ENCODE assay signal across 15 cellular contexts in the genomic region with DNA sequence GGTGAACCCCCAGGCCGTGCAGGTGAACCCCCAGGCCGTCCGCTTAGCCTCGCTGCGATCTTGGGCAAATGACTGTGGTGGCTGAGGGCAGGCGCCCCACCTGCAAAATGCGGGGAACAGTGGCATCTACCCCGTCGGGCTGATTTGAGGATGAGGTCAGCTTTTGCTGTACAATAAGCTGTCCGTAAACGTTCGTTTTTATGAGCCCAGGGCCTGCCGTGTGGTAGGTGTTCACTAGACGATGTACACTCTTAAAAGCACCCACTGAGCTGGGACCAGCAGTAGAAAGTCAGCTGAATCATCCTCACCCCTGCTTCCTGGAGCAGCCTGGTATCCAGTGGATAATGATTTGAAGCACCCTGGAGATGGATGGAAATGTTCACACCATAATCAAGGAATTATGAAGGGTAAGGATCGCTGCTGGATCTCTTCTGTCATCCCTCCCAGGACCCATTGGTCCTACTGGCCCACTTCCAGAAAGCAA. TPM values are rescaled to one million over a fixed set of nuclear protein-coding genes. Genes with fewer than 3 reads are reported as not detected.
DNase-seq lines count a peak whose midpoint lies in the region; ATAC-seq and TF ChIP-seq lines count a peak whose summit lies in the region.
"Had no signal": no experiment of that assay in that cellular context is flagged by ENCODE, and none has a peak within 500 bp of the region (broad histone marks: within the 10 kb centered on the region; RNA-seq: fewer than 3 reads in every experiment).

No MANE protein-coding gene starts in this region.

- H3K27me3 ChIP-seq in mammary epithelial cell (ENCODE audit: insufficient read depth, low read length) = peaks cover 11% of the 10 kb centered on the region

- H3K27ac ChIP-seq in mammary epithelial cell (ENCODE audit: insufficient read depth, low read depth, low read length) (no peak overlapping the region), substantia nigra (ENCODE audit: low read depth, low read length, poor library complexity, severe bottlenecking) (peak overlapping the region; percentile 80)
- H3K27ac ChIP-seq: cardiac muscle cell had no signal

- no peaks in the 10 kb centered on the region for H3K9me3 Mint-ChIP-seq in MCF 10A (ENCODE audit: unreplicated experiment)
- no peaks in the 10 kb centered on the region for H3K9me3 Mint-ChIP-seq in activated B cell treated with CpG ODN at 0.5 μM for 24 hours
- H3K9me3 Mint-ChIP-seq in endothelial cell (ENCODE audit: unreplicated experiment) = no peaks in the 10 kb centered on the region
- H3K9me3 Mint-ChIP-seq: activated naive CD4-positive, alpha-beta T cell treated with anti-CD3 and anti-CD28 coated beads, Interleukin-2, amount 50 U/mL, for 24 hours; effector memory CD8-positive, alpha-beta T cell had no signal

- peaks cover 10% of the 10 kb centered on the region for H3K36me3 Mint-ChIP-seq in MCF 10A (ENCODE audit: insufficient read depth, unreplicated experiment)
- no peaks in the 10 kb centered on the region for H3K36me3 Mint-ChIP-seq in activated B cell treated with CpG ODN at 0.5 μM for 24 hours (ENCODE audit: low read depth)
- H3K36me3 Mint-ChIP-seq in endothelial cell (ENCODE audit: low read depth, unreplicated experiment) = no peaks in the 10 kb centered on the region
- H3K36me3 Mint-ChIP-seq: activated naive CD4-positive, alpha-beta T cell treated with anti-CD3 and anti-CD28 coated beads, Interleukin-2, amount 50 U/mL, for 24 hours had no signal

- no peaks in the 10 kb centered on the region for H3K79me2 ChIP-seq in mammary epithelial cell (ENCODE audit: insufficient read depth, low read length)

- POLR2A ChIA-PET in MCF 10A (lab: Yijun Ruan, JAX) = interaction anchor here (1.1 kb wide), 1 partner anchor 193 kb away, joined by 3 read pairs; no protein-coding TSS in a partner anchor
- POLR2A ChIA-PET in activated B cell treated with CpG ODN at 0.5 μM for 24 hours (lab: Charles Lee) = no interaction called here

- H3K27me3 Mint-ChIP-seq in MCF 10A (ENCODE audit: insufficient read depth, unreplicated experiment) (peaks cover 17% of the 10 kb centered on the region), activated B cell treated with CpG ODN at 0.5 μM for 24 hours (peaks cover 59% of the 10 kb centered on the region), endothelial cell (ENCODE audit: unreplicated experiment) (peaks cover 24% of the 10 kb centered on the region)

- TF ChIP-seq CTCF in MCF 10A (IDR thresholded peaks at IDR 0.05; ENCODE audit: unreplicated experiment) (no peak), mammary epithelial cell (conservative IDR thresholded peaks at IDR 0.05 in 1 of 2, IDR thresholded peaks at IDR 0.05 in 1 of 2; ENCODE audit: extremely low read depth in 1 of 2, insufficient read depth in 1 of 2, low read depth in 1 of 2, low read length in 2 of 2) (no peak), activated B cell treated with CpG ODN at 0.5 μM for 24 hours (IDR thresholded peaks at IDR 0.05) (no peak), endothelial cell (IDR thresholded peaks at IDR 0.05; ENCODE audit: unreplicated experiment) (no peak)

- CTCF ChIA-PET in MCF 10A (lab: Yijun Ruan, JAX) (interaction anchor here (0.6 to 1.2 kb wide), 6 partner anchors 11 to 918 kb away, joined by 3 to 5 read pairs (median 3); no protein-coding TSS in a partner anchor), mammary epithelial cell (lab: Charles Lee; ENCODE audit: low non-redundant PET) (no interaction called here), activated B cell treated with CpG ODN at 0.5 μM for 24 hours (lab: Charles Lee) (no interaction called here)

- no peaks in the 10 kb centered on the region for H3K36me3 ChIP-seq in mammary epithelial cell (ENCODE audit: insufficient read depth, low read length)
- H3K36me3 ChIP-seq: cardiac muscle cell had no signal

- intact Hi-C loops in MCF 10A (cut with micrococcal nuclease) = loop anchor here (5.0 kb wide), 1 partner anchor 147 kb away; no protein-coding TSS in a partner anchor
- intact Hi-C loops in mammary epithelial cell (cut with micrococcal nuclease) = loop anchor here (5.0 kb wide), 1 partner anchor 133 kb away; no protein-coding TSS in a partner anchor
- intact Hi-C loops in activated B cell treated with CpG ODN at 0.5 μM for 24 hours (cut with micrococcal nuclease) = no loop called here

- H3K27ac Mint-ChIP-seq in MCF 10A (ENCODE audit: low read depth, unreplicated experiment) (no peak overlapping the region), activated B cell treated with CpG ODN at 0.5 μM for 24 hours (no peak overlapping the region), endothelial cell (ENCODE audit: unreplicated experiment) (no peak overlapping the region)
- H3K27ac Mint-ChIP-seq: activated naive CD4-positive, alpha-beta T cell treated with anti-CD3 and anti-CD28 coated beads, Interleukin-2, amount 50 U/mL, for 24 hours; effector memory CD8-positive, alpha-beta T cell had no signal

- no peak overlapping the region for H3K9ac ChIP-seq in mammary epithelial cell (ENCODE audit: insufficient read depth, low read length)

- no peaks in the 10 kb centered on the region for H4K20me1 ChIP-seq in mammary epithelial cell (ENCODE audit: insufficient read depth, low read length)

- H3K4me1 ChIP-seq in mammary epithelial cell (ENCODE audit: insufficient read depth, low read length) = no peaks in the 10 kb centered on the region

- 94% methylated on average over 12 of the region's 15 CpGs for WGBS in mammary epithelial cell (ENCODE audit: low coverage, missing lambda C conversion rate)

- no peak overlapping the region for H2AFZ ChIP-seq in mammary epithelial cell (ENCODE audit: low read depth, low read length)

- in situ Hi-C loops in mammary epithelial cell (cut with MboI; ENCODE audit: low sequenced_read_pairs in 2 of 2) = loop anchor here in 1 of 2 donors (25.0 kb wide), 1 partner anchor 178 kb away; no protein-coding TSS in a partner anchor
- in situ Hi-C loops in ACHN (cut with HindIII; ENCODE audit: low pct_ligation_motif_present, low pct_unique_long_range_greater_than_20kb, low sequenced_read_pairs) = no loop called here

- dilution Hi-C loops in mammary epithelial cell (cut with HindIII; ENCODE audit: low sequenced_read_pairs) = no loop called here

- no peak overlapping the region for H3K4me2 ChIP-seq in mammary epithelial cell (ENCODE audit: insufficient read depth, low read depth, low read length)

- H3K4me3 Mint-ChIP-seq in MCF 10A (ENCODE audit: unreplicated experiment) (peak overlapping the region; percentile 39), activated B cell treated with CpG ODN at 0.5 μM for 24 hours (peak overlapping the region; percentile 28), endothelial cell (ENCODE audit: unreplicated experiment) (peak overlapping the region; percentile 83)
- H3K4me3 Mint-ChIP-seq: activated naive CD4-positive, alpha-beta T cell treated with anti-CD3 and anti-CD28 coated beads, Interleukin-2, amount 50 U/mL, for 24 hours had no signal

- no peak for ATAC-seq in activated B cell treated with CpG ODN at 0.5 μM for 24 hours (ENCODE audit: low read depth)
- ATAC-seq: effector memory CD8-positive, alpha-beta T cell had no signal

- BruUV-seq in MCF 10A (replicated peaks; lab: Mats Ljungman, UMichigan) (no TSS peak), mammary epithelial cell (replicated peaks; lab: Mats Ljungman, UMichigan) (no TSS peak)

- H3K9me3 ChIP-seq in mammary epithelial cell (replicated peaks; ENCODE audit: insufficient read depth, low read length) = no peaks in the 10 kb centered on the region

- DNase-seq in MCF 10A (ENCODE audit: unreplicated experiment) = no peak
- no peak for DNase-seq in mammary epithelial cell
- no peak for DNase-seq in activated B cell treated with CpG ODN at 0.5 μM for 24 hours
- no peak for DNase-seq in endothelial cell (ENCODE audit: low spot score)
- no peak for DNase-seq in substantia nigra (lab: John Stamatoyannopoulos, UW)
- DNase-seq in NCI-H82 treated with DMSO at 0.1 percent for 48 hours (lab: John Stamatoyannopoulos, UW; ENCODE audit: unreplicated experiment) = no peak
- no peak for DNase-seq in NCI-H524 (lab: John Stamatoyannopoulos, UW)
- DNase-seq in ACHN = no peak
- DNase-seq: AML-193; DMS79; effector memory CD8-positive, alpha-beta T cell; NCI-H1694; NCI-H345 had no signal

- H3K4me1 Mint-ChIP-seq in MCF 10A (ENCODE audit: insufficient read depth, unreplicated experiment) (no peaks in the 10 kb centered on the region), activated B cell treated with CpG ODN at 0.5 μM for 24 hours (no peaks in the 10 kb centered on the region), endothelial cell (ENCODE audit: unreplicated experiment) (no peaks in the 10 kb centered on the region)

- no peak overlapping the region for H3K4me3 ChIP-seq in mammary epithelial cell (replicated peaks in 1 of 3; ENCODE audit: insufficient read depth in 1 of 3, low read depth in 2 of 3, low read length in 3 of 3)

RNA-seq across cellular contexts. Expression of a gene that starts 0.9 kb away (rescaled TPM):
- total RNA-seq in MCF 10A (2022) (29.8 and 30.8 TPM in 2 replicates), mammary epithelial cell (1 to 10 TPM; 1.7 to 6.1 TPM), activated B cell treated with CpG ODN at 0.5 μM for 24 hours (0.78 and 1.1 TPM in 2 replicates), endothelial cell (ENCODE audit: unreplicated experiment) (0.13 TPM)
- 0.22 TPM for polyA plus RNA-seq in mammary epithelial cell
- not detected for polyA minus RNA-seq in mammary epithelial cell

Comparison
In these comparisons a context has a peak if more than half of its experiments do, and no peak if none do; other contexts are left out.
1. H3K4me3 Mint-ChIP-seq: peak in every context shown above with its lines; median percentile 83 in endothelial cell; 39 in MCF 10A; 28 in activated B cell treated with CpG ODN at 0.5 μM for 24 hours.